18 cellular contexts compared by ENCODE assay signal in genomic region chr4:65917486-65917885, GRCh38.
A peak's percentile ranks its signal among the peaks of the same experiment; 100 is the strongest.
DNase-seq lines count a peak whose midpoint lies in the region; ATAC-seq lines count a peak whose summit lies in the region.
"Had no signal": no experiment of that assay in that cellular context is flagged by ENCODE, and none has a peak within 500 bp of the region (broad histone marks: within the 10 kb centered on the region; RNA-seq: fewer than 3 reads in every experiment).

No MANE protein-coding gene starts in this region.

- H3K9me3 Mint-ChIP-seq in activated CD8-positive, alpha-beta memory T cell treated with anti-CD3 and anti-CD28 coated beads, Interleukin-2, amount 10 ng/mL, durations not matched to agents 7 days and 5 days (ENCODE audit: low read depth), result peaks cover 7% of the 10 kb centered on the region
- H3K9me3 Mint-ChIP-seq: activated CD4-positive, alpha-beta T cell treated with anti-CD3 and anti-CD28 coated beads, Interleukin-2, amount 10 ng/mL, durations not matched to agents 24 days and 14 days; nephron progenitor cell had no signal

- CTCF ChIA-PET in activated CD8-positive, alpha-beta memory T cell treated with anti-CD3 and anti-CD28 coated beads, Interleukin-2, amount 10 ng/mL, durations not matched to agents 7 days and 5 days (lab: Charles Lee), result no interaction called here

- no peaks in the 10 kb centered on the region for H3K27me3 Mint-ChIP-seq in activated CD8-positive, alpha-beta memory T cell treated with anti-CD3 and anti-CD28 coated beads, Interleukin-2, amount 10 ng/mL, durations not matched to agents 7 days and 5 days
- H3K27me3 Mint-ChIP-seq: activated CD4-positive, alpha-beta T cell treated with anti-CD3 and anti-CD28 coated beads, Interleukin-2, amount 10 ng/mL, durations not matched to agents 24 days and 14 days; CD4-positive, CD25-positive, alpha-beta regulatory T cell had no signal

- DNase-seq in EL (peak; percentile 54), RPMI7951 (ENCODE audit: low read depth) (peak; percentile 66), dedifferentiated amniotic fluid mesenchymal stem cell (ENCODE audit: extremely low spot score) (peak; percentile 28), non-pigmented ciliary epithelial cell (ENCODE audit: low read depth) (peak; percentile 45), NCI-H2196 treated with DMSO at 0.1 percent for 48 hours (lab: John Stamatoyannopoulos, UW; ENCODE audit: unreplicated experiment) (no peak), kidney glomerular epithelial cell (lab: John Stamatoyannopoulos, UW) (no peak)
- no peak for DNase-seq in activated CD8-positive, alpha-beta memory T cell treated with anti-CD3 and anti-CD28 coated beads, Interleukin-2, amount 10 ng/mL, durations not matched to agents 7 days and 5 days
- DNase-seq in activated naive CD4-positive, alpha-beta T cell treated with anti-CD3 and anti-CD28 coated beads, Interleukin-2, amount 50 U/mL, for 16 hours, result no peak
- DNase-seq: activated CD4-positive, alpha-beta T cell treated with anti-CD3 and anti-CD28 coated beads, Interleukin-2, amount 10 ng/mL, durations not matched to agents 24 days and 14 days; activated gamma-delta T cell; CD4-positive, CD25-positive, alpha-beta regulatory T cell; H9; hypothalamus; IMR-90; kidney; NCI-H1930; nephron progenitor cell; stimulated activated CD4-positive, alpha-beta T cell treated with anti-CD3 and anti-CD28 coated beads, Interleukin-4, amount 100 ng/mL, for 24 hours had no signal

- H3K27ac Mint-ChIP-seq in activated CD8-positive, alpha-beta memory T cell treated with anti-CD3 and anti-CD28 coated beads, Interleukin-2, amount 10 ng/mL, durations not matched to agents 7 days and 5 days, result no peak overlapping the region
- H3K27ac Mint-ChIP-seq: activated CD4-positive, alpha-beta T cell treated with anti-CD3 and anti-CD28 coated beads, Interleukin-2, amount 10 ng/mL, durations not matched to agents 24 days and 14 days; CD4-positive, CD25-positive, alpha-beta regulatory T cell; nephron progenitor cell had no signal

- ATAC-seq in activated CD8-positive, alpha-beta memory T cell treated with anti-CD3 and anti-CD28 coated beads, Interleukin-2, amount 10 ng/mL, durations not matched to agents 7 days and 5 days, result no peak

- H3K36me3 Mint-ChIP-seq in activated CD8-positive, alpha-beta memory T cell treated with anti-CD3 and anti-CD28 coated beads, Interleukin-2, amount 10 ng/mL, durations not matched to agents 7 days and 5 days, result peaks cover 1% of the 10 kb centered on the region
- H3K36me3 Mint-ChIP-seq: CD4-positive, CD25-positive, alpha-beta regulatory T cell had no signal

- H3K4me1 Mint-ChIP-seq in activated CD8-positive, alpha-beta memory T cell treated with anti-CD3 and anti-CD28 coated beads, Interleukin-2, amount 10 ng/mL, durations not matched to agents 7 days and 5 days, result no peaks in the 10 kb centered on the region
- H3K4me1 Mint-ChIP-seq: activated CD4-positive, alpha-beta T cell treated with anti-CD3 and anti-CD28 coated beads, Interleukin-2, amount 10 ng/mL, durations not matched to agents 24 days and 14 days; CD4-positive, CD25-positive, alpha-beta regulatory T cell; nephron progenitor cell had no signal

- H3K4me3 Mint-ChIP-seq in activated CD8-positive, alpha-beta memory T cell treated with anti-CD3 and anti-CD28 coated beads, Interleukin-2, amount 10 ng/mL, durations not matched to agents 7 days and 5 days, result no peak overlapping the region
- H3K4me3 Mint-ChIP-seq: activated CD4-positive, alpha-beta T cell treated with anti-CD3 and anti-CD28 coated beads, Interleukin-2, amount 10 ng/mL, durations not matched to agents 24 days and 14 days; CD4-positive, CD25-positive, alpha-beta regulatory T cell; H9; nephron progenitor cell had no signal

Comparison
In these comparisons a context has a peak if more than half of its experiments do, and no peak if none do; other contexts are left out.
1. DNase-seq: peak in EL (single experiment), RPMI7951 (single experiment), dedifferentiated amniotic fluid mesenchymal stem cell (single experiment) and non-pigmented ciliary epithelial cell (single experiment); none in NCI-H2196 treated with DMSO at 0.1 percent for 48 hours (single experiment), activated CD8-positive, alpha-beta memory T cell treated with anti-CD3 and anti-CD28 coated beads, Interleukin-2, amount 10 ng/mL, durations not matched to agents 7 days and 5 days (single experiment), kidney glomerular epithelial cell (single experiment) and activated naive CD4-positive, alpha-beta T cell treated with anti-CD3 and anti-CD28 coated beads, Interleukin-2, amount 50 U/mL, for 16 hours (single experiment).